Comparison of ENCODE assay signal across 13 cellular contexts in genomic region chr4:13860126-13860525, GRCh38.
DNase-seq lines count a peak whose midpoint lies in the region; ATAC-seq and TF ChIP-seq lines count a peak whose summit lies in the region.
"Had no signal": no experiment of that assay in that cellular context is flagged by ENCODE, and none has a peak within 500 bp of the region (broad histone marks: within the 10 kb centered on the region; RNA-seq: fewer than 3 reads in every experiment).

No MANE protein-coding gene starts in this region.

- H3K4me3 ChIP-seq in left ventricle myocardium inferior (no peak overlapping the region), right cardiac atrium (ENCODE audit: low read length) (no peak overlapping the region), astrocyte of the spinal cord (ENCODE audit: low read depth, low read length) (no peak overlapping the region), iPS DF 6.9 (ENCODE audit: low read length) (no peak overlapping the region), smooth muscle cell (no peak overlapping the region)

- intact Hi-C loops in left ventricle myocardium inferior (cut with micrococcal nuclease) (no loop called here), right cardiac atrium (cut with DNase I) (loop anchor here in 2 of 4 donors (10.0 kb wide), 1 partner anchor 205 kb away; no protein-coding TSS in a partner anchor)

- H3K36me3 Mint-ChIP-seq in type B pancreatic cell, result peaks cover 5% of the 10 kb centered on the region
- H3K36me3 Mint-ChIP-seq: IgD-negative memory B cell had no signal

- in situ Hi-C loops in astrocyte of the spinal cord (cut with HindIII; ENCODE audit: low sequenced_read_pairs), result no loop called here

- no peaks in the 10 kb centered on the region for H3K79me2 ChIP-seq in smooth muscle cell (ENCODE audit: low read depth)

- no peaks in the 10 kb centered on the region for H4K20me1 ChIP-seq in smooth muscle cell (ENCODE audit: low read depth)

- DNase-seq in left ventricle myocardium inferior (no peak), right cardiac atrium (no peak), astrocyte of the spinal cord (ENCODE audit: low read depth, low spot score) (no peak), iPS DF 6.9 (ENCODE audit: low read depth, low spot score) (peak; percentile 13), type B pancreatic cell (ENCODE audit: extremely low spot score, unreplicated experiment) (no peak), smooth muscle cell (lab: John Stamatoyannopoulos, UW; ENCODE audit: unreplicated experiment) (no peak), UCSD-AML1 (lab: John Stamatoyannopoulos, UW; ENCODE audit: unreplicated experiment) (no peak)
- DNase-seq: activated CD4-positive, alpha-beta T cell treated with anti-CD3 and anti-CD28 coated beads for 36 hours; NCI-H187; NCI-H82; SW 1271 had no signal

- H3F3A ChIP-seq in smooth muscle cell (ENCODE audit: low read depth), result no peaks in the 10 kb centered on the region

- no peak overlapping the region for H3K4me3 Mint-ChIP-seq in type B pancreatic cell
- H3K4me3 Mint-ChIP-seq: activated CD4-positive, alpha-beta T cell treated with anti-CD3 and anti-CD28 coated beads for 36 hours; IgD-negative memory B cell had no signal

- H3K9ac ChIP-seq in smooth muscle cell (ENCODE audit: low read depth), result no peak overlapping the region

- ATAC-seq in right cardiac atrium, result no peak
- no peak for ATAC-seq in HG03354 (IDR thresholded peaks at IDR 0.05; ENCODE audit: poor library complexity, severe bottlenecking, unreplicated experiment)
- ATAC-seq: activated CD4-positive, alpha-beta T cell treated with anti-CD3 and anti-CD28 coated beads for 36 hours had no signal

- H3K36me3 ChIP-seq in left ventricle myocardium inferior, result no peaks in the 10 kb centered on the region
- H3K36me3 ChIP-seq in iPS DF 6.9 (ENCODE audit: control insufficient read depth, insufficient read depth, low read length), result no peaks in the 10 kb centered on the region
- H3K36me3 ChIP-seq in smooth muscle cell (ENCODE audit: low read depth), result no peaks in the 10 kb centered on the region

- no peaks in the 10 kb centered on the region for H3K27me3 Mint-ChIP-seq in type B pancreatic cell
- H3K27me3 Mint-ChIP-seq: IgD-negative memory B cell had no signal

- no peaks in the 10 kb centered on the region for H3K27me3 ChIP-seq in left ventricle myocardium inferior (ENCODE audit: low read depth)
- H3K27me3 ChIP-seq in right cardiac atrium (ENCODE audit: control insufficient read depth, insufficient read depth), result no peaks in the 10 kb centered on the region
- no peaks in the 10 kb centered on the region for H3K27me3 ChIP-seq in iPS DF 6.9 (ENCODE audit: control insufficient read depth, insufficient read depth, low read length)
- H3K27me3 ChIP-seq in smooth muscle cell (ENCODE audit: low read depth), result no peaks in the 10 kb centered on the region

- H3K27ac ChIP-seq in left ventricle myocardium inferior (replicated peaks) (no peak overlapping the region), right cardiac atrium (ENCODE audit: low read length) (no peak overlapping the region), iPS DF 6.9 (ENCODE audit: low read length) (no peak overlapping the region), smooth muscle cell (ENCODE audit: low read depth) (no peak overlapping the region)

- H2AFZ ChIP-seq in smooth muscle cell (ENCODE audit: low read depth), result no peak overlapping the region

- TF ChIP-seq CTCF in left ventricle myocardium inferior (IDR thresholded peaks at IDR 0.05; ENCODE audit: borderline replicate concordance) (peak; percentile 48), astrocyte of the spinal cord (IDR thresholded peaks at IDR 0.05; ENCODE audit: low read depth, low read length) (peak; percentile 13), type B pancreatic cell (conservative IDR thresholded peaks at IDR 0.05) (peak; percentile 42), smooth muscle cell (IDR thresholded peaks at IDR 0.05; ENCODE audit: borderline replicate concordance, insufficient read depth, poor library complexity, severe bottlenecking) (no peak)

- H3K9me3 Mint-ChIP-seq in type B pancreatic cell, result peaks cover under 1% of the 10 kb centered on the region

- peaks cover 6% of the 10 kb centered on the region for H3K9me3 ChIP-seq in left ventricle myocardium inferior (replicated peaks)
- H3K9me3 ChIP-seq in right cardiac atrium (ENCODE audit: control insufficient read depth, low read length), result no peaks in the 10 kb centered on the region
- H3K9me3 ChIP-seq in iPS DF 6.9 (ENCODE audit: control insufficient read depth, insufficient read depth, low read length), result no peaks in the 10 kb centered on the region
- H3K9me3 ChIP-seq in smooth muscle cell (replicated peaks; ENCODE audit: low read depth), result no peaks in the 10 kb centered on the region

- H3K4me1 ChIP-seq in left ventricle myocardium inferior (peaks cover 5% of the 10 kb centered on the region), right cardiac atrium (ENCODE audit: control insufficient read depth, insufficient read depth, low read length) (no peaks in the 10 kb centered on the region), iPS DF 6.9 (ENCODE audit: control insufficient read depth, insufficient read depth, low read length) (no peaks in the 10 kb centered on the region), smooth muscle cell (ENCODE audit: low read depth) (peaks cover 4% of the 10 kb centered on the region)

- no peak overlapping the region for H3K27ac Mint-ChIP-seq in type B pancreatic cell
- H3K27ac Mint-ChIP-seq: activated CD4-positive, alpha-beta T cell treated with anti-CD3 and anti-CD28 coated beads for 36 hours; IgD-negative memory B cell had no signal

- no peak overlapping the region for H3K4me2 ChIP-seq in smooth muscle cell

- 74% methylated on average over 1 of the region's 1 CpG for WGBS in right cardiac atrium
- no CpG with 5 or more reads among the region's 1 CpG for WGBS in iPS DF 6.9 (ENCODE audit: insufficient coverage, insufficient read length)
- 78% methylated on average over 1 of the region's 1 CpG for WGBS in smooth muscle cell (ENCODE audit: low lambda C conversion rate)

- no peaks in the 10 kb centered on the region for H3K4me1 Mint-ChIP-seq in type B pancreatic cell (ENCODE audit: unreplicated experiment)
- H3K4me1 Mint-ChIP-seq: activated CD4-positive, alpha-beta T cell treated with anti-CD3 and anti-CD28 coated beads for 36 hours; IgD-negative memory B cell had no signal
